In genomic region chr1:67503974-67504373, GRCh38 we compare ENCODE assay signal across 11 cellular contexts.
"Had no signal": no experiment of that assay in that cellular context is flagged by ENCODE, and none has a peak within 500 bp of the region (broad histone marks: within the 10 kb centered on the region; RNA-seq: fewer than 3 reads in every experiment).

No MANE protein-coding gene starts in this region.

- DNase-seq: GM23248, GOT3, H7, H9, HCEC 1CT, HFFc6 had no signal

- H3K27ac Mint-ChIP-seq: GM23338, H9, HFFc6 had no signal

- H3K9ac ChIP-seq: GM23248 had no signal

- H3K9me3 ChIP-seq: HAP-1 had no signal

- H3K27ac ChIP-seq: GM23248 had no signal

- FAIRE-seq: H1, H54 had no signal

- H3K4me1 Mint-ChIP-seq: GM23338 had no signal

- H2AFZ ChIP-seq: GM23248, GM23338 had no signal

- H3K4me3 ChIP-seq: GM23248, GM23338, HAP-1 had no signal

- H3K9me3 Mint-ChIP-seq: GM23338, H9, HFFc6 had no signal

- ATAC-seq: GM23338, HCT116 had no signal

- H3K36me3 ChIP-seq: HAP-1 had no signal

- H3K4me3 Mint-ChIP-seq: GM23338, H9, HFFc6 had no signal

- H3K4me2 ChIP-seq: GM23338 had no signal
